In genomic region chr3:84299329-84299728, GRCh38 we compare ENCODE assay signal across 22 cellular contexts.
"Had no signal": no experiment of that assay in that cellular context is flagged by ENCODE, and none has a peak within 500 bp of the region (broad histone marks: within the 10 kb centered on the region; RNA-seq: fewer than 3 reads in every experiment).

No MANE protein-coding gene starts in this region.

- FAIRE-seq: RCC 7860 had no signal

- H3K27ac ChIP-seq: SJSA1, SK-N-MC had no signal

- H3K27me3 ChIP-seq: MG63, SJSA1 had no signal

- H3K4me1 ChIP-seq: SJSA1 had no signal

- DNase-seq: Karpas-422, KG1, MG63, NCI-H1092, NCI-H1105 treated with DMSO at 0.1 percent for 48 hours, NCI-H1417 treated with DMSO at 0.1 percent for 48 hours, NCI-H146, NCI-H1694 treated with DMSO at 0.1 percent for 48 hours, NCI-H1930, NCI-H2081, NCI-H2227 treated with DMSO at 0.1 percent for 48 hours, NCI-H524, NCI-H526 treated with DMSO at 0.1 percent for 48 hours, NCI-H748 treated with DMSO at 0.1 percent for 48 hours, Right ventricle myocardium superior, RPMI8226, SIG-M5, SW 1271, T-helper 1 cell had no signal

- H3K36me3 ChIP-seq: MG63, SJSA1 had no signal

- H3K9me3 ChIP-seq: MG63, SJSA1 had no signal

- H3K4me3 ChIP-seq: MG63, SJSA1, SK-N-MC had no signal
